In genomic region chr5:178831049-178831448, GRCh38 we compare ENCODE assay signal across 1 cellular context.
TF ChIP-seq lines count a peak whose summit lies in the region.

No MANE protein-coding gene starts in this region.

TF ChIP-seq in H1, 55 proteins besides CTCF, POLR2A, EP300 and RAD21:
- TF ChIP-seq ZNF274 (IDR thresholded peaks at IDR 0.05; ENCODE audit: borderline replicate concordance, extremely low read depth, low read length) (no peak), ATF2 (IDR thresholded peaks at IDR 0.05; ENCODE audit: low read length) (no peak), SIRT6 (IDR thresholded peaks at IDR 0.05; ENCODE audit: low read length) (no peak), SP2 (IDR thresholded peaks at IDR 0.05; ENCODE audit: low read length) (no peak), POLR2AphosphoS5 (IDR thresholded peaks at IDR 0.05; ENCODE audit: low read depth, low read length) (no peak), ASH2L (IDR thresholded peaks at IDR 0.05; ENCODE audit: low read length) (no peak), SP1 (IDR thresholded peaks at IDR 0.05; ENCODE audit: low read depth, low read length) (no peak), NANOG (IDR thresholded peaks at IDR 0.05; ENCODE audit: insufficient read depth, low read depth, low read length, poor library complexity, severe bottlenecking) (no peak), TAF7 (optimal IDR thresholded peaks at IDR 0.05; ENCODE audit: borderline replicate concordance, low read depth, low read length) (no peak), RNF2 (IDR thresholded peaks at IDR 0.05; ENCODE audit: borderline replicate concordance, low read depth, low read length, missing control alignments, poor library complexity, severe bottlenecking) (no peak), KDM4A (IDR thresholded peaks at IDR 0.05; ENCODE audit: low read depth, low read length, severe bottlenecking) (no peak), MAFK (IDR thresholded peaks at IDR 0.05; ENCODE audit: low read depth, low read length) (no peak), RBBP5 (IDR thresholded peaks at IDR 0.05; ENCODE audit: borderline replicate concordance, low read depth, low read length) (no peak), FOSL1 (IDR thresholded peaks at IDR 0.05; ENCODE audit: insufficient read depth, low read depth, low read length) (no peak)
